In the genomic region with DNA sequence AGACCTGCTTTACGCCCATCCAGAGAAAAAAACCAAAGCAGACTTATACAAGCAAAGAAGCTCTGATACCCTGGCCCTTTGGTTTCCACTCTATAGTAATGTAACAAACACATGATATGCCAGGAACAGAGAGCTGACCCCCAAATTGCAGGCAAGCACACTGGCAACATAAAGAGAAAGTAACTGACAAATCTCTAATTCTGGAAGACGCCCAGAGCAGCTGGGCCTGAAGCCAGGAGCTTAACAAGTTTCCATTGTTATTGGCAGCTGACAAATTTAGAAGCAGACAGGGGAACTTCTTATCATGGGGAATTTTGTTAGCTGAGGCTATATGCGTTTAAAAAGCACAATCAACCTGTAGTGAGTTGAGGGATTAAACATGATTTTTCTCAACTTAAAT, we compare ENCODE assay signal across 9 cellular contexts.
DNase-seq lines count a peak whose midpoint lies in the region; ATAC-seq, FAIRE-seq and TF ChIP-seq lines count a peak whose summit lies in the region.
"Had no signal": no experiment of that assay in that cellular context is flagged by ENCODE, and none has a peak within 500 bp of the region (broad histone marks: within the 10 kb centered on the region; RNA-seq: fewer than 3 reads in every experiment).

No MANE protein-coding gene starts in this region.

- peak overlapping the region in 1 of 3 donors; percentile 18 for H3K9ac ChIP-seq in skeletal muscle tissue (ENCODE audit: low read depth in 1 of 3, low read length in 3 of 3)

- H3K9me3 ChIP-seq in heart left ventricle (no peaks in the 10 kb centered on the region), skeletal muscle tissue (ENCODE audit: control insufficient read depth in 3 of 3, low read length in 3 of 3) (no peaks in the 10 kb centered on the region)

- intact Hi-C loops in heart left ventricle (cut with DNase I) = loop anchor here in 6 of 10 donors (5.0 to 10.0 kb wide), 3 partner anchors 88 to 101 kb away; no protein-coding TSS in a partner anchor

- DNase-seq in M059J (ENCODE audit: low read depth) (peak; percentile 79), heart left ventricle (peak; percentile 84 to 89 (median 87)), HTR-8/SVneo (ENCODE audit: insufficient read length, low spot score) (no peak), GM19239 (ENCODE audit: insufficient read length, low spot score) (no peak), glutamatergic neuron (no peak)
- no peak for DNase-seq in activated naive CD4-positive, alpha-beta T cell treated with anti-CD3 and anti-CD28 coated beads, Interleukin-2, amount 50 U/mL, for 72 hours (ENCODE audit: low spot score in 2 of 2)

- TF ChIP-seq POLR2A in heart left ventricle (IDR thresholded peaks at IDR 0.05) = no peak

- H3K36me3 Mint-ChIP-seq in activated naive CD4-positive, alpha-beta T cell treated with anti-CD3 and anti-CD28 coated beads, Interleukin-2, amount 50 U/mL, for 72 hours = no peaks in the 10 kb centered on the region
- no peaks in the 10 kb centered on the region for H3K36me3 Mint-ChIP-seq in glutamatergic neuron (ENCODE audit: unreplicated experiment)

- H3K4me1 Mint-ChIP-seq in glutamatergic neuron (ENCODE audit: low read depth, unreplicated experiment) = no peaks in the 10 kb centered on the region

- no peaks in the 10 kb centered on the region for H3K9me3 Mint-ChIP-seq in activated naive CD4-positive, alpha-beta T cell treated with anti-CD3 and anti-CD28 coated beads, Interleukin-2, amount 50 U/mL, for 72 hours
- H3K9me3 Mint-ChIP-seq in glutamatergic neuron (ENCODE audit: unreplicated experiment) = no peaks in the 10 kb centered on the region

- TF ChIP-seq CTCF in VCaP (conservative IDR thresholded peaks at IDR 0.05) = no peak
- TF ChIP-seq CTCF in heart left ventricle (IDR thresholded peaks at IDR 0.05) = no peak
- TF ChIP-seq CTCF in glutamatergic neuron (IDR thresholded peaks at IDR 0.05; ENCODE audit: partially characterized antibody, unreplicated experiment) = no peak

- H3K27ac ChIP-seq in VCaP = peak overlapping the region; percentile 31
- peak overlapping the region; percentile 28 to 91 (median 78) for H3K27ac ChIP-seq in heart left ventricle
- H3K27ac ChIP-seq in skeletal muscle tissue (ENCODE audit: low read depth, low read length) = peak overlapping the region; percentile 38

- FAIRE-seq in HTR-8/SVneo (lab: Jason Lieb, UNC) = no peak
- FAIRE-seq in GM19239 (lab: Jason Lieb, UNC) = no peak
- FAIRE-seq: RCC 7860 had no signal

- H3K27me3 ChIP-seq in heart left ventricle = no peaks in the 10 kb centered on the region
- H3K27me3 ChIP-seq in skeletal muscle tissue (ENCODE audit: control insufficient read depth in 3 of 3, insufficient read depth in 3 of 3, low read length in 3 of 3) = no peaks in the 10 kb centered on the region

- H3K4me1 ChIP-seq in heart left ventricle (peaks cover 5 to 47% (median 34%) of the 10 kb centered on the region in 12 donors), skeletal muscle tissue (ENCODE audit: control insufficient read depth in 3 of 3, insufficient read depth in 3 of 3, low read length in 3 of 3) (peaks cover 4 to 10% (median 9%) of the 10 kb centered on the region in 3 donors)

- 9 to 16% (median 12%) methylated on average over 3 of the region's 3 CpGs for WGBS in heart left ventricle, 4 donors

- peak; percentile 78 to 90 (median 82) for ATAC-seq in heart left ventricle
- ATAC-seq in activated naive CD4-positive, alpha-beta T cell treated with anti-CD3 and anti-CD28 coated beads, Interleukin-2, amount 50 U/mL, for 72 hours = no peak

- H3K36me3 ChIP-seq in heart left ventricle (no peaks in the 10 kb centered on the region), skeletal muscle tissue (ENCODE audit: control insufficient read depth in 3 of 3, insufficient read depth in 3 of 3, low read length in 3 of 3) (no peaks in the 10 kb centered on the region)

- no peak overlapping the region for H3K4me3 Mint-ChIP-seq in glutamatergic neuron (ENCODE audit: unreplicated experiment)

- H3K4me3 ChIP-seq in heart left ventricle (peak overlapping the region in 1 of 12 donors; percentile 9), skeletal muscle tissue (ENCODE audit: low read length in 3 of 3) (peak overlapping the region in 1 of 3 donors; percentile 2)

- no peak overlapping the region for H3K27ac Mint-ChIP-seq in activated naive CD4-positive, alpha-beta T cell treated with anti-CD3 and anti-CD28 coated beads, Interleukin-2, amount 50 U/mL, for 72 hours
- H3K27ac Mint-ChIP-seq in glutamatergic neuron (ENCODE audit: unreplicated experiment) = no peak overlapping the region

- H3K27me3 Mint-ChIP-seq in glutamatergic neuron (ENCODE audit: unreplicated experiment) = no peaks in the 10 kb centered on the region

Comparison
In these comparisons a context has a peak if more than half of its experiments do, and no peak if none do; other contexts are left out.
1. DNase-seq: peak in M059J (single experiment) and heart left ventricle (5 of 5); none in HTR-8/SVneo (single experiment), GM19239 (single experiment), activated naive CD4-positive, alpha-beta T cell treated with anti-CD3 and anti-CD28 coated beads, Interleukin-2, amount 50 U/mL, for 72 hours (0 of 2) and glutamatergic neuron (single experiment).
2. ATAC-seq: peak in heart left ventricle (4 of 4); none in activated naive CD4-positive, alpha-beta T cell treated with anti-CD3 and anti-CD28 coated beads, Interleukin-2, amount 50 U/mL, for 72 hours (0 of 2).
3. Peak in every context shown above with its lines, with median percentiles within 50 percentile points of each other: H3K27ac ChIP-seq.